ENCODE assay signal across 8 cellular contexts in the genomic region with DNA sequence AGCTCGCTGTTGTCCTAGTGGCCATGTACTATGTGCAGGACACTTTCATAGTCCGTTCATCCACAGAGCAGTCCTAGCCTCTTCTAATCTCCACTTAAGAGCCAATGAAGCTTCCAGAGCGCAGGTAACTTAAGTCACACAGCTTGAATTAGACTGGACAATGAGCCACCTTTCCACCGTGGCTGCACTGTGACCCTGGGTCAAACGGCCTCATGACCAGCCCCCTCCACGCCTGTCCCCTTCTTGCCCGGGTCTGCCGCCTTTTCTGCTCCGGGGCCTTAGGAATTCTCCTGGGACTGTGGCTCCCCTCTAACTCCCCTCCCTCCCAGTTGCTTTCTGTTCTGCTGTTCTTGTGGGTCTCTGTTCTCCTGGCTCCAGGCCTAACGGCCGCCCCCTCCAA.
DNase-seq lines count a peak whose midpoint lies in the region; ATAC-seq, FAIRE-seq and TF ChIP-seq lines count a peak whose summit lies in the region.

No MANE protein-coding gene starts in this region.

- H3K27ac ChIP-seq in MM.1S (ENCODE audit: low read length) (no peak overlapping the region), neutrophil (no peak overlapping the region)

- H3K9me3 ChIP-seq in MM.1S (replicated peaks; ENCODE audit: insufficient read depth, low read length) (no peaks in the 10 kb centered on the region), neutrophil (no peaks in the 10 kb centered on the region)

- FAIRE-seq in RCC 7860 (lab: Jason Lieb, UNC): no peak

- H2AFZ ChIP-seq in MM.1S (ENCODE audit: low read length): peak overlapping the region; percentile 97

- no peaks in the 10 kb centered on the region for H3K9me2 ChIP-seq in MM.1S (replicated peaks; ENCODE audit: insufficient read depth, low read length)

- H3K36me3 ChIP-seq in MM.1S (replicated peaks; ENCODE audit: insufficient read depth, low read length) (no peaks in the 10 kb centered on the region), neutrophil (no peaks in the 10 kb centered on the region)

- no peak for ATAC-seq in HG02610 (IDR thresholded peaks at IDR 0.05; ENCODE audit: unreplicated experiment)

- peak overlapping the region; percentile 68 for H3K9ac ChIP-seq in MM.1S (ENCODE audit: low read length)

- H3K4me1 ChIP-seq in MM.1S (ENCODE audit: low read length): no peaks in the 10 kb centered on the region; the same call in 1 of the 2 replicates
- peaks cover 9 to 10% of the 10 kb centered on the region in 2 experiments for H3K4me1 ChIP-seq in neutrophil (ENCODE audit: control insufficient read depth in 1 of 2, insufficient read depth in 1 of 2, low read depth in 1 of 2, low read length in 1 of 2)

- H3K79me2 ChIP-seq in MM.1S (ENCODE audit: low read length): no peaks in the 10 kb centered on the region

- H4K20me1 ChIP-seq in MM.1S (ENCODE audit: insufficient read depth, low read length): no peaks in the 10 kb centered on the region

- peak overlapping the region; percentile 98 for H3K4me2 ChIP-seq in MM.1S (ENCODE audit: low read depth, low read length)

- H3K27me3 ChIP-seq in MM.1S (replicated peaks; ENCODE audit: insufficient read depth, low read length): 0 out of 2 replicates have a peak, but pooled peaks cover 5% of the 10 kb centered on the region
- peaks cover 29% of the 10 kb centered on the region for H3K27me3 ChIP-seq in neutrophil

- no peak for TF ChIP-seq CTCF in MM.1S (IDR thresholded peaks at IDR 0.05; ENCODE audit: low read length)
- TF ChIP-seq CTCF in epithelial cell of esophagus (IDR thresholded peaks at IDR 0.05; ENCODE audit: insufficient read depth, low read depth, low read length, missing control alignments): peak; percentile 6
- no peak for TF ChIP-seq CTCF in neutrophil (IDR thresholded peaks at IDR 0.05)

- no peaks in the 10 kb centered on the region for H3F3A ChIP-seq in MM.1S (ENCODE audit: insufficient read depth, low read length)

- H3K4me3 ChIP-seq in MM.1S (ENCODE audit: low read length) (peak overlapping the region; percentile 77), epithelial cell of esophagus (ENCODE audit: low read length) (peak overlapping the region; percentile 56), neutrophil (ENCODE audit: low read depth in 1 of 2, low read length in 1 of 2) (peak overlapping the region; percentile 29 to 63)

- DNase-seq in EL (peak; percentile 10), MM.1S (no peak), epithelial cell of esophagus (ENCODE audit: low read depth) (no peak), RCC 7860 (ENCODE audit: low spot score) (no peak), putamen (ENCODE audit: low spot score) (no peak)
- DNase-seq in activated CD4-positive, alpha-beta T cell treated with anti-CD3 and anti-CD28 coated beads, Interleukin-2, amount 50 U/mL, for 4 hours: no peak
